ENCODE assay signal across 26 cellular contexts in the genomic region with DNA sequence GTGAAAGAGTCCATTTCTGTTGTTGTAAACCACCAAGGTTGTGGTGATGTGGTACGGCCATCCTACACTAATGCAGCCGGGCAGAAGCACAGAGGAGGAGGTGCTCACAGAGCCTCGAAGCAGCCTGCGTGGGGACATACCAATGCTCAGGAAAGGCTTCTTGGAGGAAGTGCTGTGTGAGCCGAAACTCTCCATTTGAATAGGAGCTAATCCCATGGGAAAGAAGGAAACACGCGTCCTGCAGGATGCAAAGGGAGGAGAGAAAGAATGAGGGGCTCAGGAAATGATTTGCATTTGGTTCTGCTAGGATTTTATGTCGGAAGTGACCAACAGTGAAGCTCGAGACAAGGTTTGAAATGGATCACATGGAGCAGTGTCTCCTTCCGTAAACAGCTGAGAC.
"Had no signal": no experiment of that assay in that cellular context is flagged by ENCODE, and none has a peak within 500 bp of the region (broad histone marks: within the 10 kb centered on the region; RNA-seq: fewer than 3 reads in every experiment).

No MANE protein-coding gene starts in this region.

- H3K4me3 Mint-ChIP-seq: immature natural killer cell; memory B cell; natural killer cell treated with Interleukin-12 subunit alpha and Interleukin-12 subunit beta and Interleukin-15 and Interleukin-18, amount 100 ng/mL, for 72 hours; stimulated activated effector memory CD8-positive, alpha-beta T cell treated with anti-CD3 and anti-CD28 coated beads, Interleukin-12 subunit alpha, Interleukin-12 subunit beta, amount 100 ng/mL, for 72 hours; type B pancreatic cell had no signal

- ATAC-seq: left cardiac atrium; lower lobe of right lung; natural killer cell treated with Interleukin-12 subunit alpha and Interleukin-12 subunit beta and Interleukin-15 and Interleukin-18, amount 100 ng/mL, for 72 hours; pancreas; psoas muscle; right lobe of liver; stimulated activated effector memory CD8-positive, alpha-beta T cell treated with anti-CD3 and anti-CD28 coated beads, Interleukin-12 subunit alpha, Interleukin-12 subunit beta, amount 100 ng/mL, for 72 hours; stimulated activated naive CD8-positive, alpha-beta T cell treated with anti-CD3 and anti-CD28 coated beads, Interleukin-15, Interleukin-2, amounts not matched to agents 100 U/mL and 50 U/mL, for 24 hours had no signal

- H2AFZ ChIP-seq: hepatocyte had no signal

- H3K4me1 Mint-ChIP-seq: immature natural killer cell; memory B cell; stimulated activated effector memory CD8-positive, alpha-beta T cell treated with anti-CD3 and anti-CD28 coated beads, Interleukin-12 subunit alpha, Interleukin-12 subunit beta, amount 100 ng/mL, for 72 hours had no signal

- H3K27ac Mint-ChIP-seq: immature natural killer cell; memory B cell; natural killer cell treated with Interleukin-12 subunit alpha and Interleukin-12 subunit beta and Interleukin-15 and Interleukin-18, amount 100 ng/mL, for 72 hours; stimulated activated effector memory CD8-positive, alpha-beta T cell treated with anti-CD3 and anti-CD28 coated beads, Interleukin-12 subunit alpha, Interleukin-12 subunit beta, amount 100 ng/mL, for 72 hours; type B pancreatic cell had no signal

- H3K36me3 Mint-ChIP-seq: immature natural killer cell; memory B cell; stimulated activated effector memory CD8-positive, alpha-beta T cell treated with anti-CD3 and anti-CD28 coated beads, Interleukin-12 subunit alpha, Interleukin-12 subunit beta, amount 100 ng/mL, for 72 hours; type B pancreatic cell had no signal

- H3K27ac ChIP-seq: hepatocyte, left ventricle myocardium inferior, lower lobe of right lung, pancreas, psoas muscle, right lobe of liver, suprapubic skin, thyroid gland had no signal

- H3K4me2 ChIP-seq: hepatocyte had no signal

- H3K27me3 ChIP-seq: hepatocyte, pancreas, right lobe of liver, suprapubic skin, thyroid gland had no signal

- H3K79me2 ChIP-seq: hepatocyte had no signal

- FAIRE-seq: colon, keratinocyte, pancreas, urothelium cell line had no signal

- H3K27me3 Mint-ChIP-seq: memory B cell; natural killer cell treated with Interleukin-12 subunit alpha and Interleukin-12 subunit beta and Interleukin-15 and Interleukin-18, amount 100 ng/mL, for 72 hours; type B pancreatic cell had no signal

- H3K4me1 ChIP-seq: left ventricle myocardium inferior, lower lobe of right lung, pancreas, psoas muscle, right lobe of liver, suprapubic skin, thyroid gland had no signal

- DNase-seq: dermis blood vessel endothelial cell; foreskin melanocyte; head of caudate nucleus; immature natural killer cell; left cardiac atrium; left ventricle myocardium inferior; lower lobe of right lung; midbrain; occipital lobe; pancreas; psoas muscle; retina; right lobe of liver; stimulated activated CD4-positive, alpha-beta T cell treated with anti-CD3 and anti-CD28 coated beads, Interleukin-4, amount 100 ng/mL, for 1 hour; stimulated activated CD8-positive, alpha-beta memory T cell treated with anti-CD3 and anti-CD28 coated beads, Interleukin-4, amount 100 ng/mL, for 48 hours; stimulated activated naive CD8-positive, alpha-beta T cell treated with anti-CD3 and anti-CD28 coated beads, Interleukin-15, Interleukin-2, amounts not matched to agents 100 U/mL and 50 U/mL, for 24 hours; thyroid gland had no signal

- H3K9me3 ChIP-seq: lower lobe of right lung, pancreas, psoas muscle, right lobe of liver, thyroid gland had no signal
